8 cellular contexts compared by ENCODE assay signal in the genomic region with DNA sequence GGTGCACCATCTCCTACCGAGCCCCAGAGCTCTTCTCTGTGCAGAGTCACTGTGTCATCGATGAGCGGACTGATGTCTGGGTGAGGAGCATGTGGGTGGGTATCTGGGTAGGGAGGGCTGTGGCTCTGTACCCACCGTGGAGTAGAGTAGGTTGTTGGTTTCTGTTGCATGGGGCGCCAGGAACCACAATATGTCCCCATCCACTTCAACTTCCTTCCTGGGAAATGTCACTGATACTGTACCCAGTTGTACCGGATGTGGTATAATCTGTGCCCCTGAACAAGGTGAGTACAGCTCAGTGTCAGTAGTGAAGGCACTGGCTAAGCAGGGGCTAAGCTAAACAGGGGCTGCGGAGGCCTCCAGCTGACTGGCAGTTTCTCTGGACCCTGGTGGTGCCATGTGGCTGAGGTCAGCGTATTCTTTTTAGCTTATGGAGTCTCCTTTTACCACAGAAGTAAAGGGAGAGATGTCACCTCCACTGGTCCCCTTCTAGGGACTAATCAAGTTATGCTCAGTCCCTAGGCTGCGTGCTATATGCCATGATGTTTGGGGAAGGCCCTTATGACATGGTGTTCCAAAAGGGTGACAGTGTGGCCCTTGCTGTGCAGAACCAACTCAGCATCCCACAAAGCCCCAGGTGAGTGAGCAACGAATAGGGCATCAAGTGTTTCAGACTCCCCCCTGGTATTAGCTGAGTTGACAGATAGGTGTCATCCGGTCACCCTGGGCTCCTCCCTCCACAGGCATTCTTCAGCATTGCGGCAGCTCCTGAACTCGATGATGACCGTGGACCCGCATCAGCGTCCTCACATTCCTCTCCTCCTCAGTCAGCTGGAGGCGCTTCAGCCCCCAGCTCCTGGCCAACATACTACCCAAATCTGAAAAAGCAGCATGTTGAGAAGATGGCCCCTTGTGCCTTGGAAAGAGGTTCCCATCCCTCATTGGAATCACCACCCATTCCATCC. TPM values are rescaled to one million over a fixed set of nuclear protein-coding genes. Genes with fewer than 3 reads are reported as not detected.
DNase-seq lines count a peak whose midpoint lies in the region; ATAC-seq, FAIRE-seq and TF ChIP-seq lines count a peak whose summit lies in the region.

No MANE protein-coding gene starts in this region.

- no peak for TF ChIP-seq CTCF in brain (conservative IDR thresholded peaks at IDR 0.05)

- peaks cover 0 to 2% (median 0%) of the 10 kb centered on the region in 7 donors for H3K9me3 Mint-ChIP-seq in CD4-positive, CD25-positive, alpha-beta regulatory T cell
- H3K9me3 Mint-ChIP-seq in T-helper 1 cell treated with Interleukin-12 subunit alpha and Interleukin-12 subunit beta and Interleukin-4 antibody, amounts not matched to agents 30 μg/mL and 1 μg/mL, for 36 hours, result no peaks in the 10 kb centered on the region
- H3K9me3 Mint-ChIP-seq in brain, result no peaks in the 10 kb centered on the region

- peak; percentile 40 to 87 (median 79) for DNase-seq in CD4-positive, CD25-positive, alpha-beta regulatory T cell
- DNase-seq in LoVo (ENCODE audit: low spot score) (no peak), frontal cortex (ENCODE audit: low spot score in 2 of 2) (no peak), inferior parietal cortex (ENCODE audit: extremely low spot score) (no peak), cortex of kidney (lab: John Stamatoyannopoulos, UW) (no peak)

- peak overlapping the region; percentile 95 to 98 (median 96) for H3K27ac Mint-ChIP-seq in CD4-positive, CD25-positive, alpha-beta regulatory T cell
- peak overlapping the region; percentile 94 for H3K27ac Mint-ChIP-seq in T-helper 1 cell treated with Interleukin-12 subunit alpha and Interleukin-12 subunit beta and Interleukin-4 antibody, amounts not matched to agents 30 μg/mL and 1 μg/mL, for 36 hours
- peak overlapping the region in 4 of 5 experiments; percentile 24 to 97 (median 94) for H3K27ac Mint-ChIP-seq in brain

- ATAC-seq in CD4-positive, CD25-positive, alpha-beta regulatory T cell (ENCODE audit: low read depth in 2 of 2), result peak; percentile 73 to 79

- H3K27ac ChIP-seq in CD4-positive, CD25-positive, alpha-beta regulatory T cell (ENCODE audit: insufficient read depth, low read length, poor library complexity, severe bottlenecking), result peak overlapping the region; percentile 94
- no peak overlapping the region for H3K27ac ChIP-seq in rectal smooth muscle tissue (ENCODE audit: low read depth, low read length)

- peaks cover 85% of the 10 kb centered on the region for H3K4me1 ChIP-seq in CD4-positive, CD25-positive, alpha-beta regulatory T cell (ENCODE audit: control insufficient read depth, insufficient read depth, low read length, poor library complexity, severe bottlenecking)
- H3K4me1 ChIP-seq in rectal smooth muscle tissue (ENCODE audit: control insufficient read depth, insufficient read depth, low read length), result peaks cover 33% of the 10 kb centered on the region

- H3K4me3 Mint-ChIP-seq in CD4-positive, CD25-positive, alpha-beta regulatory T cell, result peak overlapping the region; percentile 96 to 100 (median 98)
- H3K4me3 Mint-ChIP-seq in T-helper 1 cell treated with Interleukin-12 subunit alpha and Interleukin-12 subunit beta and Interleukin-4 antibody, amounts not matched to agents 30 μg/mL and 1 μg/mL, for 36 hours, result peak overlapping the region; percentile 99
- H3K4me3 Mint-ChIP-seq in brain, result peak overlapping the region in 2 of 5 experiments; percentile 13 to 18

- peaks cover 26 to 85% (median 59%) of the 10 kb centered on the region in 4 donors for H3K4me1 Mint-ChIP-seq in CD4-positive, CD25-positive, alpha-beta regulatory T cell
- peaks cover 73% of the 10 kb centered on the region for H3K4me1 Mint-ChIP-seq in T-helper 1 cell treated with Interleukin-12 subunit alpha and Interleukin-12 subunit beta and Interleukin-4 antibody, amounts not matched to agents 30 μg/mL and 1 μg/mL, for 36 hours (ENCODE audit: low read depth)
- H3K4me1 Mint-ChIP-seq in brain, result peaks cover 68% of the 10 kb centered on the region

- H3K9ac ChIP-seq in rectal smooth muscle tissue (ENCODE audit: low read length), result no peak overlapping the region

- H3K27me3 Mint-ChIP-seq in CD4-positive, CD25-positive, alpha-beta regulatory T cell, result peaks cover 6% of the 10 kb centered on the region
- H3K27me3 Mint-ChIP-seq in T-helper 1 cell treated with Interleukin-12 subunit alpha and Interleukin-12 subunit beta and Interleukin-4 antibody, amounts not matched to agents 30 μg/mL and 1 μg/mL, for 36 hours (ENCODE audit: low read depth), result no peaks in the 10 kb centered on the region
- H3K27me3 Mint-ChIP-seq in brain, result peaks cover 33% of the 10 kb centered on the region

- no peak for FAIRE-seq in frontal cortex (lab: Jason Lieb, UNC)

- peak overlapping the region; percentile 84 for H3K4me3 ChIP-seq in CD4-positive, CD25-positive, alpha-beta regulatory T cell (ENCODE audit: low read depth, low read length)
- H3K4me3 ChIP-seq in rectal smooth muscle tissue (ENCODE audit: low read length), result peak overlapping the region; percentile 16

- peaks cover 32% of the 10 kb centered on the region for H3K36me3 ChIP-seq in CD4-positive, CD25-positive, alpha-beta regulatory T cell (ENCODE audit: control insufficient read depth, insufficient read depth, low read length)
- peaks cover 12% of the 10 kb centered on the region for H3K36me3 ChIP-seq in rectal smooth muscle tissue (ENCODE audit: control insufficient read depth, insufficient read depth, low read length)

- peaks cover 37% of the 10 kb centered on the region for H3K36me3 Mint-ChIP-seq in CD4-positive, CD25-positive, alpha-beta regulatory T cell
- peaks cover 60% of the 10 kb centered on the region for H3K36me3 Mint-ChIP-seq in T-helper 1 cell treated with Interleukin-12 subunit alpha and Interleukin-12 subunit beta and Interleukin-4 antibody, amounts not matched to agents 30 μg/mL and 1 μg/mL, for 36 hours (ENCODE audit: low read depth)
- H3K36me3 Mint-ChIP-seq in brain, result no peaks in the 10 kb centered on the region

- no peaks in the 10 kb centered on the region for H3K9me3 ChIP-seq in CD4-positive, CD25-positive, alpha-beta regulatory T cell (ENCODE audit: control insufficient read depth in 2 of 2, low read length in 2 of 2)

- no peaks in the 10 kb centered on the region for H3K27me3 ChIP-seq in CD4-positive, CD25-positive, alpha-beta regulatory T cell (ENCODE audit: control insufficient read depth, insufficient read depth, low read length)
- no peaks in the 10 kb centered on the region for H3K27me3 ChIP-seq in rectal smooth muscle tissue (ENCODE audit: control insufficient read depth, insufficient read depth, low read length)

RNA-seq across cellular contexts. Expression of a gene that starts 2.7 kb away (rescaled TPM):
- 21.9 TPM for total RNA-seq in CD4-positive, CD25-positive, alpha-beta regulatory T cell
- polyA plus RNA-seq in CD4-positive, CD25-positive, alpha-beta regulatory T cell, result 10 to 100 TPM; 14.8 to 26.1 (median 19.1) TPM
- 41.2 TPM for polyA plus RNA-seq in brain (ENCODE audit: insufficient read depth, low read depth, low replicate concordance)
- 12.2 TPM for total RNA-seq in frontal cortex

RNA-seq across cellular contexts. Expression of a gene that starts 2.7 kb away (rescaled TPM):
- 0.86 TPM for total RNA-seq in CD4-positive, CD25-positive, alpha-beta regulatory T cell
- polyA plus RNA-seq in CD4-positive, CD25-positive, alpha-beta regulatory T cell, result 1 to 10 TPM in 1 of 4 donors, under 1 TPM in 2, not detected in 1; 0.78 to 1.1 (median 0.90) TPM
- polyA plus RNA-seq in brain (ENCODE audit: insufficient read depth, low read depth, low replicate concordance), result 5.5 TPM
- total RNA-seq in frontal cortex, result 4.9 TPM

RNA-seq across cellular contexts. Expression of a gene that starts 5.1 kb away (rescaled TPM):
- total RNA-seq in CD4-positive, CD25-positive, alpha-beta regulatory T cell, result not detected
- not detected for polyA plus RNA-seq in CD4-positive, CD25-positive, alpha-beta regulatory T cell
- not detected for polyA plus RNA-seq in brain (ENCODE audit: insufficient read depth, low read depth, low replicate concordance)
- not detected for total RNA-seq in frontal cortex

RNA-seq across cellular contexts. Expression of a gene that starts 5.8 kb away (rescaled TPM):
- 245 TPM for total RNA-seq in CD4-positive, CD25-positive, alpha-beta regulatory T cell
- polyA plus RNA-seq in CD4-positive, CD25-positive, alpha-beta regulatory T cell, result 100 to 1,000 TPM; 217 to 323 (median 270) TPM
- polyA plus RNA-seq in brain (ENCODE audit: insufficient read depth, low read depth, low replicate concordance), result 116 TPM
- 2.0 TPM for total RNA-seq in frontal cortex

RNA-seq across cellular contexts. Expression of a gene that starts 18.4 kb away (rescaled TPM):
- 123 TPM for total RNA-seq in CD4-positive, CD25-positive, alpha-beta regulatory T cell
- polyA plus RNA-seq in CD4-positive, CD25-positive, alpha-beta regulatory T cell, result 10 to 100 TPM; 23.5 to 37.5 (median 28.5) TPM
- polyA plus RNA-seq in brain (ENCODE audit: insufficient read depth, low read depth, low replicate concordance), result 19.2 TPM
- 34.2 TPM for total RNA-seq in frontal cortex

Comparison
In these comparisons a context has a peak if more than half of its experiments do, and no peak if none do; other contexts are left out.
1. DNase-seq: peak in CD4-positive, CD25-positive, alpha-beta regulatory T cell (3 of 3); none in LoVo (single experiment), frontal cortex (0 of 2), inferior parietal cortex (single experiment) and cortex of kidney (single experiment).
2. Peak in every context shown above with its lines, with median percentiles within 50 percentile points of each other: H3K27ac Mint-ChIP-seq.